37 cellular contexts compared by ENCODE assay signal in genomic region chr13:56393549-56393948, GRCh38.
"Had no signal": no experiment of that assay in that cellular context is flagged by ENCODE, and none has a peak within 500 bp of the region (broad histone marks: within the 10 kb centered on the region; RNA-seq: fewer than 3 reads in every experiment).

No MANE protein-coding gene starts in this region.

- H3K27me3 Mint-ChIP-seq: activated CD4-positive, alpha-beta memory T cell treated with anti-CD3 and anti-CD28 coated beads, Interleukin-2, amount 10 ng/mL, durations not matched to agents 7 days and 5 days; activated CD4-positive, alpha-beta T cell treated with anti-CD3 and anti-CD28 coated beads for 36 hours; activated CD4-positive, alpha-beta T cell treated with anti-CD3 and anti-CD28 coated beads, Interleukin-2, amount 10 ng/mL, durations not matched to agents 7 days and 5 days; activated CD8-positive, alpha-beta memory T cell treated with anti-CD3 and anti-CD28 coated beads, Interleukin-2, amount 10 ng/mL, durations not matched to agents 7 days and 5 days; activated naive CD4-positive, alpha-beta T cell treated with anti-CD3 and anti-CD28 coated beads, Interleukin-2, amount 10 ng/mL, durations not matched to agents 7 days and 5 days; activated naive CD4-positive, alpha-beta T cell treated with anti-CD3 and anti-CD28 coated beads, Interleukin-2, amount 50 U/mL, for 24 hours; activated naive CD8-positive, alpha-beta T cell; activated naive CD8-positive, alpha-beta T cell treated with anti-CD3 and anti-CD28 coated beads, Interleukin-2, amount 10 ng/mL, durations not matched to agents 7 days and 5 days; activated naive CD8-positive, alpha-beta T cell treated with anti-CD3 and anti-CD28 coated beads, Interleukin-2, amount 50 U/mL, for 24 hours; activated T-cell treated with anti-CD3 and anti-CD28 coated beads, Interleukin-2, amount 50 U/mL, for 24 hours; central memory CD8-positive, alpha-beta T cell had no signal

- ATAC-seq: activated CD4-positive, alpha-beta T cell treated with anti-CD3 and anti-CD28 coated beads for 36 hours; activated CD4-positive, CD25-positive, alpha-beta regulatory T cell treated with anti-CD3 and anti-CD28 coated beads, Interleukin-2, amount 50 U/mL, for 24 hours; activated CD8-positive, alpha-beta memory T cell treated with anti-CD3 and anti-CD28 coated beads, Interleukin-2, amount 10 ng/mL, durations not matched to agents 7 days and 5 days; activated CD8-positive, alpha-beta T cell treated with anti-CD3 and anti-CD28 coated beads, Interleukin-2, amount 10 ng/mL, durations not matched to agents 7 days and 5 days; activated naive CD8-positive, alpha-beta T cell treated with anti-CD3 and anti-CD28 coated beads, Interleukin-2, amount 50 U/mL, for 24 hours had no signal

- H3K4me3 Mint-ChIP-seq: activated CD4-positive, alpha-beta memory T cell treated with anti-CD3 and anti-CD28 coated beads, Interleukin-2, amount 10 ng/mL, durations not matched to agents 7 days and 5 days; activated CD4-positive, alpha-beta T cell treated with anti-CD3 and anti-CD28 coated beads for 36 hours; activated CD4-positive, alpha-beta T cell treated with anti-CD3 and anti-CD28 coated beads, Interleukin-2, amount 10 ng/mL, durations not matched to agents 7 days and 5 days; activated CD8-positive, alpha-beta memory T cell treated with anti-CD3 and anti-CD28 coated beads, Interleukin-2, amount 10 ng/mL, durations not matched to agents 7 days and 5 days; activated CD8-positive, alpha-beta T cell treated with anti-CD3 and anti-CD28 coated beads, Interleukin-2, amount 10 ng/mL, durations not matched to agents 7 days and 5 days; activated naive CD4-positive, alpha-beta T cell treated with anti-CD3 and anti-CD28 coated beads, Interleukin-2, amount 10 ng/mL, durations not matched to agents 7 days and 5 days; activated naive CD4-positive, alpha-beta T cell treated with anti-CD3 and anti-CD28 coated beads, Interleukin-2, amount 50 U/mL, for 24 hours; activated naive CD8-positive, alpha-beta T cell; activated naive CD8-positive, alpha-beta T cell treated with anti-CD3 and anti-CD28 coated beads, Interleukin-2, amount 10 ng/mL, durations not matched to agents 7 days and 5 days; activated naive CD8-positive, alpha-beta T cell treated with anti-CD3 and anti-CD28 coated beads, Interleukin-2, amount 50 U/mL, for 24 hours; activated T-cell treated with anti-CD3 and anti-CD28 coated beads, Interleukin-2, amount 50 U/mL, for 24 hours; brain; central memory CD8-positive, alpha-beta T cell; T-helper 1 cell treated with Interleukin-12 subunit alpha and Interleukin-12 subunit beta and Interleukin-4 antibody, amounts not matched to agents 30 μg/mL and 1 μg/mL, for 36 hours; T-helper 2 cell treated with Interferon-gamma antibody and Interleukin-4, amounts not matched to agents 5 μg/mL and 100 μg/mL, for 36 hours had no signal

- H3K4me1 Mint-ChIP-seq: activated CD4-positive, alpha-beta memory T cell treated with anti-CD3 and anti-CD28 coated beads, Interleukin-2, amount 10 ng/mL, durations not matched to agents 7 days and 5 days; activated CD4-positive, alpha-beta T cell treated with anti-CD3 and anti-CD28 coated beads for 36 hours; activated CD4-positive, alpha-beta T cell treated with anti-CD3 and anti-CD28 coated beads, Interleukin-2, amount 10 ng/mL, durations not matched to agents 7 days and 5 days; activated CD8-positive, alpha-beta memory T cell treated with anti-CD3 and anti-CD28 coated beads, Interleukin-2, amount 10 ng/mL, durations not matched to agents 7 days and 5 days; activated naive CD4-positive, alpha-beta T cell treated with anti-CD3 and anti-CD28 coated beads, Interleukin-2, amount 10 ng/mL, durations not matched to agents 7 days and 5 days; activated naive CD4-positive, alpha-beta T cell treated with anti-CD3 and anti-CD28 coated beads, Interleukin-2, amount 50 U/mL, for 24 hours; activated naive CD8-positive, alpha-beta T cell treated with anti-CD3 and anti-CD28 coated beads, Interleukin-2, amount 10 ng/mL, durations not matched to agents 7 days and 5 days; activated naive CD8-positive, alpha-beta T cell treated with anti-CD3 and anti-CD28 coated beads, Interleukin-2, amount 50 U/mL, for 24 hours; brain; central memory CD8-positive, alpha-beta T cell had no signal

- DNase-seq: activated CD4-positive, alpha-beta memory T cell treated with anti-CD3 and anti-CD28 coated beads, Interleukin-2, amount 10 ng/mL, durations not matched to agents 7 days and 5 days; activated CD4-positive, alpha-beta T cell treated with anti-CD3 and anti-CD28 coated beads for 1 hour; activated CD4-positive, alpha-beta T cell treated with anti-CD3 and anti-CD28 coated beads for 36 hours; activated CD4-positive, alpha-beta T cell treated with anti-CD3 and anti-CD28 coated beads for 48 hours; activated CD4-positive, alpha-beta T cell treated with anti-CD3 and anti-CD28 coated beads, Interleukin-2, amount 10 ng/mL, durations not matched to agents 7 days and 5 days; activated CD4-positive, alpha-beta T cell treated with anti-CD3 and anti-CD28 coated beads, Interleukin-2, amount 50 U/mL, for 48 hours; activated CD4-positive, CD25-positive, alpha-beta regulatory T cell; activated CD8-positive, alpha-beta memory T cell treated with anti-CD3 and anti-CD28 coated beads for 24 hours; activated CD8-positive, alpha-beta memory T cell treated with anti-CD3 and anti-CD28 coated beads, Interleukin-2, amount 10 ng/mL, durations not matched to agents 7 days and 5 days; activated CD8-positive, alpha-beta memory T cell treated with anti-CD3 and anti-CD28 coated beads, Interleukin-2, amount 50 U/mL, for 48 hours; activated CD8-positive, alpha-beta T cell treated with anti-CD3 and anti-CD28 coated beads, Interleukin-2, amount 10 ng/mL, durations not matched to agents 7 days and 5 days; activated effector memory CD4-positive, alpha-beta T cell treated with Interleukin-2 at 50 U/mL for 16 hours; activated gamma-delta T cell; activated naive CD4-positive, alpha-beta T cell treated with anti-CD3 and anti-CD28 coated beads, Interleukin-2, amount 10 ng/mL, durations not matched to agents 7 days and 5 days; activated naive CD4-positive, alpha-beta T cell treated with Interleukin-2 at 50 U/mL for 16 hours; activated naive CD8-positive, alpha-beta T cell treated with anti-CD3 and anti-CD28 coated beads, Interleukin-2, amount 10 ng/mL, durations not matched to agents 7 days and 5 days; activated naive CD8-positive, alpha-beta T cell treated with anti-CD3 and anti-CD28 coated beads, Interleukin-2, amount 50 U/mL, for 24 hours; activated T-cell treated with anti-CD3 and anti-CD28 coated beads, Interleukin-2, amount 50 U/mL, for 24 hours; activated T-cell treated with anti-CD3 and anti-CD28 coated beads, Interleukin-2, amount 50 U/mL, for 48 hours; amygdala; anterior cingulate cortex; caudate nucleus; cerebellar nuclear complex; T-helper 1 cell; T-helper 2 cell; T-helper 9 cell had no signal

- H3K27ac ChIP-seq: ascending aorta, cardiac muscle cell, VCaP had no signal

- H3K4me1 ChIP-seq: ascending aorta had no signal

- H3K27ac Mint-ChIP-seq: activated CD4-positive, alpha-beta memory T cell treated with anti-CD3 and anti-CD28 coated beads, Interleukin-2, amount 10 ng/mL, durations not matched to agents 7 days and 5 days; activated CD4-positive, alpha-beta T cell treated with anti-CD3 and anti-CD28 coated beads for 36 hours; activated CD4-positive, alpha-beta T cell treated with anti-CD3 and anti-CD28 coated beads, Interleukin-2, amount 10 ng/mL, durations not matched to agents 7 days and 5 days; activated CD8-positive, alpha-beta memory T cell treated with anti-CD3 and anti-CD28 coated beads, Interleukin-2, amount 10 ng/mL, durations not matched to agents 7 days and 5 days; activated CD8-positive, alpha-beta T cell treated with anti-CD3 and anti-CD28 coated beads, Interleukin-2, amount 10 ng/mL, durations not matched to agents 7 days and 5 days; activated naive CD4-positive, alpha-beta T cell treated with anti-CD3 and anti-CD28 coated beads, Interleukin-2, amount 10 ng/mL, durations not matched to agents 7 days and 5 days; activated naive CD4-positive, alpha-beta T cell treated with anti-CD3 and anti-CD28 coated beads, Interleukin-2, amount 50 U/mL, for 24 hours; activated naive CD8-positive, alpha-beta T cell; activated naive CD8-positive, alpha-beta T cell treated with anti-CD3 and anti-CD28 coated beads, Interleukin-2, amount 10 ng/mL, durations not matched to agents 7 days and 5 days; activated naive CD8-positive, alpha-beta T cell treated with anti-CD3 and anti-CD28 coated beads, Interleukin-2, amount 50 U/mL, for 24 hours; activated T-cell treated with anti-CD3 and anti-CD28 coated beads, Interleukin-2, amount 50 U/mL, for 24 hours; activated T-helper 2 cell treated with anti-CD3 and anti-CD28 coated beads, Interferon-gamma antibody, Interleukin-2, Interleukin-4, amounts not matched to agents 10 μg/mL and 5 μg/mL and 100 μg/mL, durations not matched to agents 14 hours and 24 hours and 36 hours; brain; T-helper 1 cell treated with Interleukin-12 subunit alpha and Interleukin-12 subunit beta and Interleukin-4 antibody, amounts not matched to agents 30 μg/mL and 1 μg/mL, for 36 hours; T-helper 2 cell treated with Interferon-gamma antibody and Interleukin-4, amounts not matched to agents 5 μg/mL and 100 μg/mL, for 36 hours had no signal

- H3K27me3 ChIP-seq: ascending aorta, cardiac muscle cell had no signal

- H3K36me3 Mint-ChIP-seq: activated CD8-positive, alpha-beta memory T cell treated with anti-CD3 and anti-CD28 coated beads, Interleukin-2, amount 10 ng/mL, durations not matched to agents 7 days and 5 days; activated naive CD4-positive, alpha-beta T cell treated with anti-CD3 and anti-CD28 coated beads, Interleukin-2, amount 10 ng/mL, durations not matched to agents 7 days and 5 days; activated naive CD4-positive, alpha-beta T cell treated with anti-CD3 and anti-CD28 coated beads, Interleukin-2, amount 50 U/mL, for 24 hours; activated naive CD8-positive, alpha-beta T cell; activated naive CD8-positive, alpha-beta T cell treated with anti-CD3 and anti-CD28 coated beads, Interleukin-2, amount 10 ng/mL, durations not matched to agents 7 days and 5 days; brain had no signal

- H3K36me3 ChIP-seq: ascending aorta, cardiac muscle cell had no signal

- H3K4me3 ChIP-seq: ascending aorta, cardiac muscle cell had no signal

- H3K9me3 ChIP-seq: ascending aorta had no signal
